ENCODE assay signal across 1 cellular context in the genomic region with DNA sequence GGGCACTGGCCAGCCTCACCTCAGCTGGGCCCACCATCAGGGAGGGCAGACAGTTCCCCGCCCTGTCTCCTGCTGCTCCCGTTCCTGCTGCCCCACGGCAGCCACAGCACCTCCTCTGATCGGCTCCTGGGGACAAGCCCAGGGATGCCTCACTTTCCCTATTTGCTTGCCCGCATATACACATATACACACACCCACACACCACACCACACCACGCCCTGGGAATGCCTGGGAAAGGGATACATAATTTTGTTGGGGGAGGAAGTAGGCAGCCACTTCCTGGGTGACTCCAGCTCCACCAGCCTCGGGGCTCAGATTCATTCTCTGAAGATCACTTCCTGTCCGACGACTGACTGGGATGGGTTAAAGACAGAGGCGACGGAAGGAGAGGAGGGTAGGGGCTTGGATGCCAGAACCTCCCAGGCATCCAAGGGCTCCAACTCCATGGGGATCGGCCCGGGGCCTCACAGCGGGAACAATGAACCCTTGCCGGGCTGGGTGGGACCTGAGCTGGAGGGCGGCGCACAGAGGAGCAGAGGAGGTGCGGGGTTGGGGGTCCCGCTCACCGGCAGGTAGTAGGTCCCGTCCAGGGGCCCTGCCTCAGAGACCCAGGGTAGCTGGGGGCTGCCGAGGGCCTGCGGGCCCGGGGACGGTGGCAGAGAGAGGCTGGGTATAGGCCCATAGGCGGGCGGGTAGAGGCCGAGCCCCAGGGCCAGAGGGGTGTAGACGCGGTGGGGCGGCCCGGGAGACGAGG.
TF ChIP-seq lines count a peak whose summit lies in the region.

No MANE protein-coding gene starts in this region.

TF ChIP-seq in H1, 55 proteins besides CTCF, POLR2A, EP300 and RAD21:
- no peak for TF ChIP-seq ASH2L (IDR thresholded peaks at IDR 0.05; ENCODE audit: low read length)
- TF ChIP-seq TEAD4 (IDR thresholded peaks at IDR 0.05; ENCODE audit: low read depth, low read length) = no peak
- TF ChIP-seq, protein P1, sequence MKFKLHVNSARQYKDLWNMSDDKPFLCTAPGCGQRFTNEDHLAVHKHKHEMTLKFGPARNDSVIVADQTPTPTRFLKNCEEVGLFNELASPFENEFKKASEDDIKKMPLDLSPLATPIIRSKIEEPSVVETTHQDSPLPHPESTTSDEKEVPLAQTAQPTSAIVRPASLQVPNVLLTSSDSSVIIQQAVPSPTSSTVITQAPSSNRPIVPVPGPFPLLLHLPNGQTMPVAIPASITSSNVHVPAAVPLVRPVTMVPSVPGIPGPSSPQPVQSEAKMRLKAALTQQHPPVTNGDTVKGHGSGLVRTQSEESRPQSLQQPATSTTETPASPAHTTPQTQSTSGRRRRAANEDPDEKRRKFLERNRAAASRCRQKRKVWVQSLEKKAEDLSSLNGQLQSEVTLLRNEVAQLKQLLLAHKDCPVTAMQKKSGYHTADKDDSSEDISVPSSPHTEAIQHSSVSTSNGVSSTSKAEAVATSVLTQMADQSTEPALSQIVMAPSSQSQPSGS (IDR thresholded peaks at IDR 0.05; ENCODE audit: low read length) = no peak
- TF ChIP-seq, protein P2, sequence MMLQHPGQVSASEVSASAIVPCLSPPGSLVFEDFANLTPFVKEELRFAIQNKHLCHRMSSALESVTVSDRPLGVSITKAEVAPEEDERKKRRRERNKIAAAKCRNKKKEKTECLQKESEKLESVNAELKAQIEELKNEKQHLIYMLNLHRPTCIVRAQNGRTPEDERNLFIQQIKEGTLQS (IDR thresholded peaks at IDR 0.05; ENCODE audit: insufficient read depth, low read depth, low read length) = no peak
- no peak for TF ChIP-seq EZH2 (IDR thresholded peaks at IDR 0.05; ENCODE audit: low read depth, low read length, severe bottlenecking)
- TF ChIP-seq JUN (IDR thresholded peaks at IDR 0.05; ENCODE audit: low read depth, low read length) = no peak
- TF ChIP-seq CTBP2 (IDR thresholded peaks at IDR 0.05; ENCODE audit: borderline replicate concordance, insufficient read depth, insufficient read length, low read length) = no peak
- no peak for TF ChIP-seq SUZ12 (IDR thresholded peaks at IDR 0.05; ENCODE audit: low read length)
- no peak for TF ChIP-seq CEBPB (IDR thresholded peaks at IDR 0.05; ENCODE audit: low read depth, low read length)
- no peak for TF ChIP-seq TAF1 (IDR thresholded peaks at IDR 0.05; ENCODE audit: low read depth, low read length)
- TF ChIP-seq EGR1 (IDR thresholded peaks at IDR 0.05; ENCODE audit: borderline replicate concordance, low read depth, low read length) = no peak
- TF ChIP-seq TAF7 (optimal IDR thresholded peaks at IDR 0.05; ENCODE audit: borderline replicate concordance, low read depth, low read length) = no peak
- no peak for TF ChIP-seq CHD7 (IDR thresholded peaks at IDR 0.05; ENCODE audit: insufficient replicate concordance, low read length)
- TF ChIP-seq POLR2AphosphoS5 (IDR thresholded peaks at IDR 0.05; ENCODE audit: low read depth, low read length) = no peak
TF ChIP-seq in H1: peak in this region for 0.
